Comparison of ENCODE assay signal across 19 cellular contexts in the genomic region with DNA sequence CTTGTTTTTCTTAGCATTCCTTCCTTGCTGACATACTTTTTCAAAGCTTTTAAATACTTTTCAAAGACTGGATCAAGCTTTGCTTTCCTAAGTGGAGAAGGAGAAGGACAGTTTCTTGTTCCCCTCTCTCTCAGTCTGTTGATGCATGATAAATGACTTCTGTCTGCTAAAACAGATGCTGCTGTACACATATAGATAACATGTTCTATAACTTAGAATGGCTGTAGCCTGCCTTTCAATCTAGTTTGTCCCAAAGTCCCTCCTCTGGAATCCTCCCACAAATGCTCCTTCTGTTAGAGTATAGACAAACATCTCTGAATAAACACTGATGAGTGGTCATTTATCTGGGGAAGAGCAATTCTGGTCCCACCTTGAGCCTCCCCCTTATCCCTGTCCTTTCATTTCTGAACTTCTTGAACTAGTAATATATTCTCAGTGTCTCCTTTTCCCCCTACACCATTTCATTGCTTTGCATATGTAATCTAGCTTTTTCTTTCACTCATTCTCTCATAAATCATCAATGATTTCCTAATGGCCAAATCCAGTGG. TPM values are rescaled to one million over a fixed set of nuclear protein-coding genes. Genes with fewer than 3 reads are reported as not detected.
A peak's percentile ranks its signal among the peaks of the same experiment; 100 is the strongest.
DNase-seq lines count a peak whose midpoint lies in the region; ATAC-seq, FAIRE-seq and TF ChIP-seq lines count a peak whose summit lies in the region.
"Had no signal": no experiment of that assay in that cellular context is flagged by ENCODE, and none has a peak within 500 bp of the region (broad histone marks: within the 10 kb centered on the region; RNA-seq: fewer than 3 reads in every experiment).

No MANE protein-coding gene starts in this region.

- H3K4me1 ChIP-seq in CD8-positive, alpha-beta memory T cell (ENCODE audit: insufficient read depth, low read length): peaks cover 11% of the 10 kb centered on the region
- H3K4me1 ChIP-seq in HEK293 (ENCODE audit: control insufficient read depth, insufficient read depth, low read length) (no peaks in the 10 kb centered on the region), K562 (replicated peaks in 1 of 2; ENCODE audit: control insufficient read depth in 2 of 2, insufficient read depth in 2 of 2, low read length in 2 of 2) (peaks cover 34 to 63% of the 10 kb centered on the region in 2 experiments; a peak in 4 of 5 replicates)

- no peaks in the 10 kb centered on the region for H3K9me3 ChIP-seq in CD8-positive, alpha-beta memory T cell (ENCODE audit: low read length)
- H3K9me3 ChIP-seq in HEK293 (ENCODE audit: control insufficient read depth, insufficient read depth, low read depth, low read length) (no peaks in the 10 kb centered on the region), K562 (replicated peaks; ENCODE audit: control insufficient read depth, insufficient read depth, low read depth, low read length) (no peaks in the 10 kb centered on the region)
- H3K9me3 ChIP-seq: BLaER1 had no signal

- H3K4me2 ChIP-seq in K562 (ENCODE audit: insufficient read depth, low read length): peak overlapping the region; percentile 69
- H3K4me2 ChIP-seq: BLaER1 had no signal

- peak overlapping the region in 1 of 2 experiments; percentile 58; a peak in 3 of 4 replicates for H3K9ac ChIP-seq in K562 (ENCODE audit: insufficient read depth in 1 of 2, low read depth in 2 of 2, low read length in 2 of 2)
- H3K9ac ChIP-seq: BLaER1, GM23248 had no signal

- H3K27me3 ChIP-seq in CD8-positive, alpha-beta memory T cell (ENCODE audit: insufficient read depth, low read length, poor library complexity, severe bottlenecking): no peaks in the 10 kb centered on the region
- H3K27me3 ChIP-seq in K562 (ENCODE audit: control insufficient read depth in 2 of 2, insufficient read depth in 2 of 2, low read length in 2 of 2): no peaks in the 10 kb centered on the region
- H3K27me3 ChIP-seq: BLaER1 had no signal

- peak overlapping the region; percentile 52 for H3K27ac ChIP-seq in CD8-positive, alpha-beta memory T cell (ENCODE audit: low read depth, low read length)
- H3K27ac ChIP-seq in HEK293 (ENCODE audit: extremely low read depth, low read depth, low read length) (no peak overlapping the region), K562 (ENCODE audit: extremely low read depth, low read depth, low read length) (peak overlapping the region; percentile 79)
- H3K27ac ChIP-seq: BLaER1, GM23248 had no signal

- peak; percentile 85 for FAIRE-seq in K562 (lab: Jason Lieb, UNC)
- FAIRE-seq: GM12891, HepG2 had no signal

- no peak for DNase-seq in CD8-positive, alpha-beta memory T cell
- DNase-seq in OCI-M2 (lab: John Stamatoyannopoulos, UW; ENCODE audit: unreplicated experiment) (peak; percentile 33), K562 (ENCODE audit: extremely low read depth in 1 of 4, low spot score in 3 of 4) (peak; percentile 73 to 92 (median 81)), DMS53 treated with DMSO at 0.1 percent for 48 hours (lab: John Stamatoyannopoulos, UW; ENCODE audit: unreplicated experiment) (no peak)
- DNase-seq in stimulated activated CD4-positive, alpha-beta T cell treated with anti-CD3 and anti-CD28 coated beads, Interleukin-4, amount 100 ng/mL, for 24 hours: no peak
- DNase-seq in activated naive CD4-positive, alpha-beta T cell (lab: John Stamatoyannopoulos, UW): no peak
- DNase-seq: 8988T, AML-193, Calu3, DMS 273 treated with DMSO at 0.1 percent for 48 hours, DMS79, GM23248, H7 had no signal

- TF ChIP-seq CTCF in HEK293 (tag by site-specific recombination; IDR thresholded peaks at IDR 0.05) (no peak), K562 (IDR thresholded peaks at IDR 0.05 in 2 of 3, conservative IDR thresholded peaks at IDR 0.05 in 1 of 3; ENCODE audit: insufficient read depth in 2 of 3, low read depth in 1 of 3, low read length in 3 of 3) (no peak)

- POLR2A ChIA-PET in CD8-positive, alpha-beta memory T cell (lab: Charles Lee): no interaction called here
- POLR2A ChIA-PET in HEK293 (lab: Yijun Ruan, JAX) (no interaction called here), K562 (lab: Yijun Ruan, JAX) (interaction anchor here (0.7 to 4.6 kb wide), 14 partner anchors 9 to 105 kb away, joined by 3 to 33 read pairs (median 4); a partner anchor contains a TSS)

- peak; percentile 76 for ATAC-seq in K562
- ATAC-seq: HepG2 had no signal

- H3K27me3 Mint-ChIP-seq in CD8-positive, alpha-beta memory T cell: peaks cover 2 to 3% of the 10 kb centered on the region in 2 donors

- H3K4me3 ChIP-seq in CD8-positive, alpha-beta memory T cell (ENCODE audit: low read length): no peak overlapping the region
- H3K4me3 ChIP-seq in HEK293 (ENCODE audit: low read depth, low read length) (no peak overlapping the region), K562 (no peak overlapping the region)
- H3K4me3 ChIP-seq: BLaER1, GM23248 had no signal

- H3K9me3 Mint-ChIP-seq in CD8-positive, alpha-beta memory T cell: no peaks in the 10 kb centered on the region

- no TSS peak for BruUV-seq in K562 (replicated peaks; lab: Mats Ljungman, UMichigan)

- H3K79me2 ChIP-seq in K562 (ENCODE audit: control insufficient read depth, insufficient read depth, low read length): peaks cover 39% of the 10 kb centered on the region

- intact Hi-C loops in K562 (cut with micrococcal nuclease): loop anchor here (2.0 to 5.0 kb wide), 2 partner anchors 39 to 239 kb away; a partner anchor contains a TSS

- H3K36me3 Mint-ChIP-seq in CD8-positive, alpha-beta memory T cell: peaks cover 0 to 2% (median 0%) of the 10 kb centered on the region in 3 donors

- H3K36me3 ChIP-seq in CD8-positive, alpha-beta memory T cell (ENCODE audit: insufficient read depth, low read length): no peaks in the 10 kb centered on the region
- H3K36me3 ChIP-seq in HEK293 (ENCODE audit: control insufficient read depth in 2 of 2, insufficient read depth in 1 of 2, low read length in 2 of 2) (no peaks in the 10 kb centered on the region), K562 (ENCODE audit: control insufficient read depth, insufficient read depth, low read length) (no peaks in the 10 kb centered on the region)
- H3K36me3 ChIP-seq: BLaER1 had no signal

- peaks cover 5 to 9% (median 8%) of the 10 kb centered on the region in 3 donors for H3K4me1 Mint-ChIP-seq in CD8-positive, alpha-beta memory T cell

- TF ChIP-seq EP300 in K562 (IDR thresholded peaks at IDR 0.05; ENCODE audit: low read length): peak; percentile 99

- no peak for TF ChIP-seq POLR2A in K562 (conservative IDR thresholded peaks at IDR 0.05)

- CTCF ChIA-PET in CD8-positive, alpha-beta memory T cell (lab: Charles Lee): interaction anchor here (1.2 to 2.2 kb wide), 3 partner anchors 17 to 42 kb away, joined by 3 to 8 read pairs (median 3); no protein-coding TSS in a partner anchor
- CTCF ChIA-PET in HEK293 (lab: Yijun Ruan, JAX) (interaction anchor here (0.5 to 3.1 kb wide), 5 partner anchors 21 to 1032 kb away, joined by 3 to 28 read pairs (median 4); a partner anchor contains a TSS), K562 (lab: Yijun Ruan, JAX; ENCODE audit: low intra/inter-chr PET ratio) (interaction anchor here (0.7 kb wide), 1 partner anchor 19 kb away, joined by 5 read pairs; no protein-coding TSS in a partner anchor)

- no peak overlapping the region for H3K27ac Mint-ChIP-seq in CD8-positive, alpha-beta memory T cell

- H3K4me3 Mint-ChIP-seq in CD8-positive, alpha-beta memory T cell: no peak overlapping the region

- no peaks in the 10 kb centered on the region for H3K9me1 ChIP-seq in K562 (ENCODE audit: control insufficient read depth, insufficient read depth, low read length)

- H4K20me1 ChIP-seq in K562 (replicated peaks; ENCODE audit: control insufficient read depth, insufficient read depth, low read length): no peaks in the 10 kb centered on the region
- H4K20me1 ChIP-seq: BLaER1 had no signal

- no peak overlapping the region for H2AFZ ChIP-seq in K562 (ENCODE audit: low read depth, low read length)
- H2AFZ ChIP-seq: GM23248 had no signal

- TF ChIP-seq RAD21 in K562 (CRISPR knock-in tag; conservative IDR thresholded peaks at IDR 0.05 in 1 of 2, IDR thresholded peaks at IDR 0.05 in 1 of 2): no peak

- in situ Hi-C loops in K562 (cut with MboI): no loop called here

RNA-seq across cellular contexts. Expression of a gene that starts 5.4 kb away (rescaled TPM):
- total RNA-seq in CD8-positive, alpha-beta memory T cell: under 1 TPM; 0.31 to 0.66 TPM
- 2.8 TPM for polyA plus RNA-seq in CD8-positive, alpha-beta memory T cell
- total RNA-seq in K562 (2011; cell fraction: chromatin; rRNA removed; ENCODE audit: low replicate concordance): 11.3 and 87.8 TPM in 2 replicates
- 10.7 and 21.2 TPM in 2 replicates for total RNA-seq in K562 (2011; cell fraction: nucleolus; rRNA removed)
- 28.6 and 33.8 TPM in 2 replicates for total RNA-seq in K562 (2011; cell fraction: nucleoplasm; rRNA removed)
- total RNA-seq in K562 (2014; rRNA removed) (107 and 116 TPM in 2 replicates), K562 (2014; rRNA removed; fragmentation: Illumina TruSeq; extraction: Trizol) (182 and 209 TPM in 2 replicates), K562 (2015; rRNA removed; fragmentation: Illumina TruSeq; extraction: Trizol) (54.3 and 56.3 TPM in 2 replicates), K562 (2021) (101 and 104 TPM in 2 replicates)
- polyA plus RNA-seq in K562 (2011; rRNA removed) (104 and 197 TPM in 2 replicates), K562 (2014; fragmentation: Illumina TruSeq; extraction: Trizol) (183 and 258 TPM in 2 replicates), K562 (2014; fragmentation: Nextera tagmentation; extraction: Ambion mirVana) (100 to 1,000 TPM; 110 to 156 TPM), K562 (2014; rRNA removed) (124 and 137 TPM in 2 replicates)
- polyA plus RNA-seq in K562 (2011; cell fraction: cytosol; rRNA removed): 25.0 and 35.1 TPM in 2 replicates
- polyA plus RNA-seq in K562 (2011; cell fraction: nucleus; rRNA removed): 20.7 and 23.5 TPM in 2 replicates
- 22.3 and 42.9 TPM in 2 replicates for polyA plus RNA-seq in K562 (2012)
- polyA minus RNA-seq in K562 (2011; rRNA and poly(A)+ RNA removed): 106 and 117 TPM in 2 replicates
- 22.3 and 41.9 TPM in 2 replicates for polyA minus RNA-seq in K562 (2011; cell fraction: cytosol; rRNA and poly(A)+ RNA removed)
- polyA minus RNA-seq in K562 (2011; cell fraction: nucleus; rRNA and poly(A)+ RNA removed): 10.1 and 16.6 TPM in 2 replicates
- total RNA-seq: Calu3, G401, GM23248, H7, HepG2, HT1080 had no signal
- polyA plus RNA-seq: GM23248, HepG2 had no signal

RNA-seq across cellular contexts. Expression of a gene that starts 21.1 kb away (rescaled TPM):
- 10 to 100 TPM; 19.1 to 19.2 TPM for total RNA-seq in CD8-positive, alpha-beta memory T cell
- polyA plus RNA-seq in CD8-positive, alpha-beta memory T cell: 19.6 TPM
- total RNA-seq in K562 (2011; cell fraction: chromatin; rRNA removed; ENCODE audit: low replicate concordance): 9.3 and 20.1 TPM in 2 replicates
- 6.6 and 6.7 TPM in 2 replicates for total RNA-seq in K562 (2011; cell fraction: nucleolus; rRNA removed)
- 8.8 and 9.2 TPM in 2 replicates for total RNA-seq in K562 (2011; cell fraction: nucleoplasm; rRNA removed)
- total RNA-seq in K562 (2014; rRNA removed) (16.2 and 16.7 TPM in 2 replicates), K562 (2014; rRNA removed; fragmentation: Illumina TruSeq; extraction: Trizol) (16.2 and 18.4 TPM in 2 replicates), K562 (2015; rRNA removed; fragmentation: Illumina TruSeq; extraction: Trizol) (22.4 and 22.9 TPM in 2 replicates), K562 (2021) (12.2 and 12.5 TPM in 2 replicates)
- polyA plus RNA-seq in K562 (2011; rRNA removed) (14.2 and 16.3 TPM in 2 replicates), K562 (2014; fragmentation: Illumina TruSeq; extraction: Trizol) (17.2 and 20.0 TPM in 2 replicates), K562 (2014; fragmentation: Nextera tagmentation; extraction: Ambion mirVana) (10 to 100 TPM in 1 of 2 experiments, 1 to 10 TPM in 1; 5.6 to 12.8 TPM), K562 (2014; rRNA removed) (17.2 and 18.4 TPM in 2 replicates)
- 8.2 and 12.4 TPM in 2 replicates for polyA plus RNA-seq in K562 (2011; cell fraction: cytosol; rRNA removed)
- 10.3 and 14.4 TPM in 2 replicates for polyA plus RNA-seq in K562 (2011; cell fraction: nucleus; rRNA removed)
- 8.9 and 10.4 TPM in 2 replicates for polyA plus RNA-seq in K562 (2012)
- polyA minus RNA-seq in K562 (2011; rRNA and poly(A)+ RNA removed): 23.2 and 23.8 TPM in 2 replicates
- 5.8 and 8.6 TPM in 2 replicates for polyA minus RNA-seq in K562 (2011; cell fraction: cytosol; rRNA and poly(A)+ RNA removed)
- 5.1 and 8.1 TPM in 2 replicates for polyA minus RNA-seq in K562 (2011; cell fraction: nucleus; rRNA and poly(A)+ RNA removed)

RNA-seq across cellular contexts. Expression of a gene that starts 39.8 kb away (rescaled TPM):
- 100 to 1,000 TPM; 331 to 341 TPM for total RNA-seq in CD8-positive, alpha-beta memory T cell
- 91.0 TPM for polyA plus RNA-seq in CD8-positive, alpha-beta memory T cell
- total RNA-seq in K562 (2011; cell fraction: chromatin; rRNA removed; ENCODE audit: low replicate concordance): 103 and 181 TPM in 2 replicates
- total RNA-seq in K562 (2011; cell fraction: nucleolus; rRNA removed): 53.9 and 79.2 TPM in 2 replicates
- 96.2 and 106 TPM in 2 replicates for total RNA-seq in K562 (2011; cell fraction: nucleoplasm; rRNA removed)
- total RNA-seq in K562 (2014; rRNA removed): 90.3 and 90.7 TPM in 2 replicates
- 80.3 and 96.1 TPM in 2 replicates for total RNA-seq in K562 (2014; rRNA removed; fragmentation: Illumina TruSeq; extraction: Trizol)
- 68.9 and 78.4 TPM in 2 replicates for total RNA-seq in K562 (2015; rRNA removed; fragmentation: Illumina TruSeq; extraction: Trizol)
- 384 and 454 TPM in 2 replicates for total RNA-seq in K562 (2021)
- 135 and 147 TPM in 2 replicates for polyA plus RNA-seq in K562 (2011; rRNA removed)
- 19.4 and 46.5 TPM in 2 replicates for polyA plus RNA-seq in K562 (2011; cell fraction: cytosol; rRNA removed)
- 41.5 and 53.7 TPM in 2 replicates for polyA plus RNA-seq in K562 (2011; cell fraction: nucleus; rRNA removed)
- 595 and 725 TPM in 2 replicates for polyA plus RNA-seq in K562 (2012)
- polyA plus RNA-seq in K562 (2014; fragmentation: Illumina TruSeq; extraction: Trizol): 711 and 815 TPM in 2 replicates
- polyA plus RNA-seq in K562 (2014; fragmentation: Nextera tagmentation; extraction: Ambion mirVana): 100 to 1,000 TPM in 1 of 2 experiments, 10 to 100 TPM in 1; 87.2 to 141 TPM
- 331 and 380 TPM in 2 replicates for polyA plus RNA-seq in K562 (2014; rRNA removed)
- 117 and 146 TPM in 2 replicates for polyA minus RNA-seq in K562 (2011; rRNA and poly(A)+ RNA removed)
- 105 and 106 TPM in 2 replicates for polyA minus RNA-seq in K562 (2011; cell fraction: cytosol; rRNA and poly(A)+ RNA removed)
- polyA minus RNA-seq in K562 (2011; cell fraction: nucleus; rRNA and poly(A)+ RNA removed): 31.2 and 52.8 TPM in 2 replicates

Comparison
In these comparisons a context has a peak if more than half of its experiments do, and no peak if none do; other contexts are left out.
1. DNase-seq: peak in OCI-M2 (single experiment) and K562 (4 of 4); none in CD8-positive, alpha-beta memory T cell (0 of 5), DMS53 treated with DMSO at 0.1 percent for 48 hours (single experiment), stimulated activated CD4-positive, alpha-beta T cell treated with anti-CD3 and anti-CD28 coated beads, Interleukin-4, amount 100 ng/mL, for 24 hours (single experiment) and activated naive CD4-positive, alpha-beta T cell (0 of 4).
2. RNA of a gene that starts 5.4 kb away (total RNA-seq): 10.7 to 209 TPM in K562; 0.31 to 0.66 TPM in CD8-positive, alpha-beta memory T cell; every median in the first group is over 4 times any median in the second.